8 cellular contexts compared by ENCODE assay signal in the genomic region with DNA sequence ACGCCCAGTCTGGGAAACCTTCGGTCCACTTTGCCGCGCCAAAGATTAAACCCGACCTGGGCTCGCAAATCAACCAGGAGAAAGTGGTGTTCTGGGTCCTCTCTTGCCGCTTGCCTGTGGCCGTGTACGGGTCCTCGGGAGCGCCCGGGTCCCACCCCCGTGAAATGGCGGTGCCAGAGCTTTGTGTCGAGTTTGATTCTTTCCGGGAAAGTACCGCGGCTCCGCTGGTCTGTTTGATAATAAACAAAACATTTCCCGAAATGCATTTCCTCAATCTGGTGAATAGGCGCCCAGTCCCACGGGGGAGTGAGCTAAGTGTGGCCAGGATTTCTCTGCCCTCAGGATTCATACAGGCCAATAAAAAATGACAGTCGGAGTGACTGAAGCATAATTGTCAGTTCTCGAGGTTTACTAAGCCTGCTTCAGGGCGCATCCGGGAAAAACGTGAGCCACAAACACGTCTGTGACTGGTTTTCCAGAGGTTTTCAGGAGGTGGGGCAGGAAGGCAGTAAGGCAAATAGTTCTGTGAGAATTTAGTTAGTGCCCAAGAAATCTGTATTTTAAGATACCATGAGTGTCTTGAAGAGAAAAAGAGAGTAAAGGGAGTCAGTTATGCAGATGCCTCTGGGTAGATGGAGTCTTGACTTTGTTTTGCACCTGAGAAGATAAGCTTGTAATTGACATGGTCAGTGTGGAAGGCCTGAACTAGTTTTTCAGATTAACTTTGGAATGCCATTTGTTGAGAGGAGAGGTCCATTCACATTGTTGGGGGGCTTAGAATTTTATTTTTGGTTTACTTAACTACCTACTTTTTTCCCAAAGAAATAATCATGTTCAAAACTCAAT. TPM values are rescaled to one million over a fixed set of nuclear protein-coding genes. Genes with fewer than 3 reads are reported as not detected.
A peak's percentile ranks its signal among the peaks of the same experiment; 100 is the strongest.
DNase-seq lines count a peak whose midpoint lies in the region; FAIRE-seq and TF ChIP-seq lines count a peak whose summit lies in the region.

No MANE protein-coding gene starts in this region.

- H3K9me3 ChIP-seq in mammary epithelial cell (replicated peaks; ENCODE audit: insufficient read depth, low read length) (no peaks in the 10 kb centered on the region), keratinocyte (ENCODE audit: control insufficient read depth, low read depth, low read length) (no peaks in the 10 kb centered on the region)

- H3K36me3 ChIP-seq in mammary epithelial cell (ENCODE audit: insufficient read depth, low read length) (no peaks in the 10 kb centered on the region), keratinocyte (ENCODE audit: control insufficient read depth in 2 of 2, extremely low read depth in 1 of 2, insufficient read depth in 2 of 2, low read length in 2 of 2) (peaks cover 0 to 2% of the 10 kb centered on the region in 2 experiments)

- no peaks in the 10 kb centered on the region for H3K27me3 Mint-ChIP-seq in nephron progenitor cell (ENCODE audit: low read depth, poor library complexity)

- no TSS peak for BruUV-seq in mammary epithelial cell (replicated peaks; lab: Mats Ljungman, UMichigan)

- no peaks in the 10 kb centered on the region for H4K20me1 ChIP-seq in mammary epithelial cell (ENCODE audit: insufficient read depth, low read length)
- no peaks in the 10 kb centered on the region for H4K20me1 ChIP-seq in keratinocyte (ENCODE audit: control insufficient read depth, extremely low read depth, insufficient read depth, low read length)

- H3K27me3 ChIP-seq in mammary epithelial cell (ENCODE audit: insufficient read depth, low read length) (no peaks in the 10 kb centered on the region), keratinocyte (ENCODE audit: control insufficient read depth, extremely low read depth, insufficient read depth, low read length) (no peaks in the 10 kb centered on the region)

- peak overlapping the region; percentile 88 for H3K9ac ChIP-seq in mammary epithelial cell (ENCODE audit: insufficient read depth, low read length)
- H3K9ac ChIP-seq in keratinocyte (ENCODE audit: control insufficient read depth, extremely low read depth, insufficient read depth, low read length) = peak overlapping the region; percentile 98

- in situ Hi-C loops in mammary epithelial cell (cut with MboI; ENCODE audit: low sequenced_read_pairs in 2 of 2) = no loop called here

- dilution Hi-C loops in mammary epithelial cell (cut with HindIII; ENCODE audit: low sequenced_read_pairs) (no loop called here), keratinocyte (cut with MboI; ENCODE audit: extremely low pct_ligation_motif_present, low sequenced_read_pairs) (no loop called here)

- peak overlapping the region; percentile 94 for H3K4me3 ChIP-seq in HFF-Myc (replicated peaks; ENCODE audit: low read depth, low read length)
- peak overlapping the region; percentile 68 to 100 (median 99) for H3K4me3 ChIP-seq in mammary epithelial cell (replicated peaks in 1 of 3; ENCODE audit: insufficient read depth in 1 of 3, low read depth in 2 of 3, low read length in 3 of 3)
- H3K4me3 ChIP-seq in keratinocyte (ENCODE audit: control insufficient read depth in 2 of 3, extremely low read depth in 1 of 3, insufficient read depth in 2 of 3, low read depth in 1 of 3, low read length in 3 of 3) = peak overlapping the region; percentile 94 to 99 (median 96)

- H3K27ac Mint-ChIP-seq in nephron progenitor cell = no peak overlapping the region

- peaks cover 40% of the 10 kb centered on the region for H3K36me3 Mint-ChIP-seq in nephron progenitor cell (ENCODE audit: low read depth)

- H3K4me2 ChIP-seq in mammary epithelial cell (ENCODE audit: insufficient read depth, low read depth, low read length) = peak overlapping the region; percentile 91
- H3K4me2 ChIP-seq in keratinocyte (ENCODE audit: control insufficient read depth, extremely low read depth, insufficient read depth, low read depth, low read length) = peak overlapping the region; percentile 91

- H3K9me3 Mint-ChIP-seq in nephron progenitor cell = peaks cover 37% of the 10 kb centered on the region

- CTCF ChIA-PET in mammary epithelial cell (lab: Charles Lee; ENCODE audit: low non-redundant PET) = interaction anchor here (0.5 to 1.4 kb wide), 9 partner anchors 36 to 599 kb away, joined by 3 to 8 read pairs (median 5); no protein-coding TSS in a partner anchor

- TF ChIP-seq CTCF in HFF-Myc (IDR thresholded peaks at IDR 0.05; ENCODE audit: low read depth, low read length, missing control alignments) (no peak), mammary epithelial cell (conservative IDR thresholded peaks at IDR 0.05 in 1 of 2, IDR thresholded peaks at IDR 0.05 in 1 of 2; ENCODE audit: extremely low read depth in 1 of 2, insufficient read depth in 1 of 2, low read depth in 1 of 2, low read length in 2 of 2) (no peak), keratinocyte (optimal IDR thresholded peaks at IDR 0.05 in 1 of 3, IDR thresholded peaks at IDR 0.05 in 1 of 3, conservative IDR thresholded peaks at IDR 0.05 in 1 of 3; ENCODE audit: extremely low read depth in 1 of 3, insufficient read depth in 2 of 3, low read length in 3 of 3) (no peak), nephron progenitor cell (IDR thresholded peaks at IDR 0.05) (no peak)

- H3K9me1 ChIP-seq in keratinocyte (ENCODE audit: control insufficient read depth, extremely low read depth, insufficient read depth, low read length) = no peaks in the 10 kb centered on the region

- 0% methylated on average over 24 of the region's 28 CpGs for whole genome bisulfite sequencing in mammary epithelial cell (ENCODE audit: low coverage, missing lambda C conversion rate)

- DNase-seq in GM12892 (ENCODE audit: insufficient read length) (no peak), HFF-Myc (ENCODE audit: extremely low read depth, low read depth) (peak; percentile 33), NAMALWA (ENCODE audit: low spot score) (peak; percentile 69), UCSD-AML1 (lab: John Stamatoyannopoulos, UW; ENCODE audit: unreplicated experiment) (peak; percentile 73), mammary epithelial cell (peak; percentile 75), keratinocyte (ENCODE audit: low read depth, low spot score) (peak; percentile 30), nephron progenitor cell (no peak)
- peak; percentile 52 to 53 for DNase-seq in stimulated activated CD4-positive, alpha-beta T cell treated with anti-CD3 and anti-CD28 coated beads, Interleukin-15, amount 100 ng/mL, for 1 hour (ENCODE audit: low read depth in 1 of 2, low spot score in 1 of 2)

- peak overlapping the region; percentile 100 for H2AFZ ChIP-seq in mammary epithelial cell (ENCODE audit: low read depth, low read length)
- H2AFZ ChIP-seq in keratinocyte (ENCODE audit: control insufficient read depth, low read length) = peak overlapping the region; percentile 100

- intact Hi-C loops in mammary epithelial cell (cut with micrococcal nuclease) = loop anchor here (2.0 kb wide), 2 partner anchors 59 to 125 kb away; a partner anchor contains a TSS

- FAIRE-seq in GM12892 (lab: Jason Lieb, UNC) = peak; percentile 17
- peak; percentile 17 for FAIRE-seq in keratinocyte (lab: Jason Lieb, UNC)

- peak overlapping the region; percentile 85 for H3K27ac ChIP-seq in mammary epithelial cell (ENCODE audit: insufficient read depth, low read depth, low read length)
- H3K27ac ChIP-seq in keratinocyte (ENCODE audit: control insufficient read depth, insufficient read depth, low read length) = peak overlapping the region; percentile 95

- TF ChIP-seq POLR2A in GM12892 (IDR thresholded peaks at IDR 0.05; ENCODE audit: low read depth, low read length) = no peak

- peaks cover 53% of the 10 kb centered on the region for H3K79me2 ChIP-seq in mammary epithelial cell (ENCODE audit: insufficient read depth, low read length)
- peaks cover 46% of the 10 kb centered on the region for H3K79me2 ChIP-seq in keratinocyte (ENCODE audit: control insufficient read depth, insufficient read depth, low read length)

- H3K4me3 Mint-ChIP-seq in nephron progenitor cell = no peak overlapping the region

- H3K4me1 ChIP-seq in mammary epithelial cell (ENCODE audit: insufficient read depth, low read length) (peaks cover 6% of the 10 kb centered on the region), keratinocyte (ENCODE audit: control insufficient read depth, extremely low read depth, insufficient read depth, low read length) (peaks cover 8% of the 10 kb centered on the region)

- no peaks in the 10 kb centered on the region for H3K4me1 Mint-ChIP-seq in nephron progenitor cell

RNA-seq across cellular contexts. Expression of a gene that starts 0.7 kb away (rescaled TPM):
- polyA plus RNA-seq in GM12892 (2012; ENCODE audit: missing spikeins) = 11.6 TPM
- 10 to 100 TPM; 17.2 to 26.9 TPM for total RNA-seq in mammary epithelial cell
- polyA plus RNA-seq in mammary epithelial cell = 10.5 TPM
- polyA minus RNA-seq in mammary epithelial cell = 11.8 TPM
- polyA plus RNA-seq in keratinocyte = 7.9 to 18.8 TPM (median 12.6 TPM) in 3 replicates
- 14.0 TPM for polyA plus RNA-seq in keratinocyte (2011; ENCODE audit: low read depth)
- polyA plus RNA-seq in keratinocyte (2011; cell fraction: cytosol; rRNA removed) = 8.4 and 14.1 TPM in 2 replicates
- polyA plus RNA-seq in keratinocyte (2011; cell fraction: nucleus; rRNA removed) = 10.0 and 13.0 TPM in 2 replicates
- 17.4 and 24.1 TPM in 2 replicates for polyA plus RNA-seq in keratinocyte (2012; ENCODE audit: low replicate concordance)
- polyA minus RNA-seq in keratinocyte = 6.7 to 18.2 TPM (median 15.2 TPM) in 3 replicates
- polyA minus RNA-seq in keratinocyte (2011; cell fraction: cytosol; rRNA and poly(A)+ RNA removed) = 26.3 TPM
- polyA minus RNA-seq in keratinocyte (2011; cell fraction: nucleus; rRNA and poly(A)+ RNA removed) = 12.3 and 22.5 TPM in 2 replicates

RNA-seq across cellular contexts. Expression of a gene that starts 59.3 kb away (rescaled TPM):
- 31.1 TPM for polyA plus RNA-seq in GM12892 (2012; ENCODE audit: missing spikeins)
- 10 to 100 TPM; 14.3 to 18.9 TPM for total RNA-seq in mammary epithelial cell
- polyA plus RNA-seq in mammary epithelial cell (20.4 TPM), keratinocyte (17.4 to 24.1 TPM (median 19.6 TPM) in 3 replicates)
- polyA minus RNA-seq in mammary epithelial cell (20.4 TPM), keratinocyte (21.8 to 28.2 TPM (median 24.0 TPM) in 3 replicates)
- 15.1 TPM for polyA plus RNA-seq in keratinocyte (2011; ENCODE audit: low read depth)
- 15.8 and 20.4 TPM in 2 replicates for polyA plus RNA-seq in keratinocyte (2011; cell fraction: cytosol; rRNA removed)
- 19.2 and 21.4 TPM in 2 replicates for polyA plus RNA-seq in keratinocyte (2011; cell fraction: nucleus; rRNA removed)
- polyA plus RNA-seq in keratinocyte (2012; ENCODE audit: low replicate concordance) = 15.2 and 16.1 TPM in 2 replicates
- polyA minus RNA-seq in keratinocyte (2011; cell fraction: cytosol; rRNA and poly(A)+ RNA removed) = 21.7 TPM
- 10.0 and 14.2 TPM in 2 replicates for polyA minus RNA-seq in keratinocyte (2011; cell fraction: nucleus; rRNA and poly(A)+ RNA removed)

Comparison
In these comparisons a context has a peak if more than half of its experiments do, and no peak if none do; other contexts are left out.
1. DNase-seq: peak in HFF-Myc (single experiment), NAMALWA (single experiment), UCSD-AML1 (single experiment), mammary epithelial cell (single experiment), keratinocyte (single experiment) and stimulated activated CD4-positive, alpha-beta T cell treated with anti-CD3 and anti-CD28 coated beads, Interleukin-15, amount 100 ng/mL, for 1 hour (2 of 2); none in GM12892 (single experiment) and nephron progenitor cell (single experiment).
2. Peak in every context shown above with its lines, with median percentiles within 50 percentile points of each other: H3K4me3 ChIP-seq.